Comparison of ENCODE assay signal across 8 cellular contexts in the genomic region with DNA sequence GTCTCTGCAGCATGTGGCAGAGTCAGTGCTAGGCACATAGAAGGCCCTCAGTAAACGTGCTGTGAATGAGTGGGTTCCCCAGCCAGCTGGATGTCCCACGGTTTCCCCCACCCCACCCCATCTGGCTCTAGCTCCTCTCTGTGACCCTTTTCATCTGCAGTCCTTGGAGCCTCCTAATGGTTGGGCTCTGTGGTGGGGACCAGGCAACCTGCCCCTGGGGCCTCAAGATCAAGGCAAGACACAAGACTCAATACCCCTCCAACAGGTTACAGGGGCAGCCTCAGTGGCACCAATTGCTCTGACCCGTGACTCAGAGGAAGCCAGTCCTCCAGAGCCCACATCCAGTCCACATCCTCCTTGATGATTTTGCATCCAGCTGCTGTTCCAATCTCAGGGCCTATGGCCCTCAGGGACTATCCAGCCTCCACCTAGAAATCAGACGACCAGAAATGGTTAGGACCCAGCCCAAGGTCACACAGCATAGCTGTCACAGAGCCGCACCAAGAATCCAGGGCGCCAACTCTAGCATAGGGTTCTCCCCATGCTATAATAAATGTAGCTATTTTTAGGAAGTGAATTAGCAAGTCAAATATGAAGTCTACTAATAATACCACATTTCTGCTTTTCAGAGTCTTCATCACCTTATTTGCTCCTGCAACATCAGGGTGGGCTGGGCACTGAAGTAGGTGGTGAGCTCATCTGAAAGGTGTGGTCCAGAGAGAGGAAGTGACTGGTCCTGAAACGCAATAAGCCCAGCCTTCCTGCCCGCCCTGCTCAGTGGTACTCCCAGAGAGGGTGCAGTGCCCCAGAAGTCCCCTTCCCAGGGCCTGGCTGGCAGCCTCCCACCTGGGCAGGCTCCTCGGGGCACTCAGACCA. TPM values are rescaled to one million over a fixed set of nuclear protein-coding genes. Genes with fewer than 3 reads are reported as not detected.
DNase-seq lines count a peak whose midpoint lies in the region; ATAC-seq, FAIRE-seq and TF ChIP-seq lines count a peak whose summit lies in the region.

No MANE protein-coding gene starts in this region.

- H3K27ac ChIP-seq in kidney (ENCODE audit: low read depth in 2 of 2, low read length in 2 of 2): peak overlapping the region; percentile 67 to 69

- ATAC-seq in GM21381 (IDR thresholded peaks at IDR 0.05; ENCODE audit: unreplicated experiment) (peak; percentile 58), HG03565 (IDR thresholded peaks at IDR 0.05; ENCODE audit: unreplicated experiment) (peak; percentile 53), GM18519 (IDR thresholded peaks at IDR 0.05; ENCODE audit: low FRiP score, unreplicated experiment) (no peak)
- peak; percentile 81 for ATAC-seq in activated CD4-positive, CD25-positive, alpha-beta regulatory T cell treated with anti-CD3 and anti-CD28 coated beads, Interleukin-2, amount 50 U/mL, for 24 hours

- no peaks in the 10 kb centered on the region for H3K9me3 ChIP-seq in kidney (ENCODE audit: control insufficient read depth in 1 of 2, low read length in 2 of 2)

- H3K4me3 ChIP-seq in GM12865 (ENCODE audit: low read depth, low read length) (peak overlapping the region; percentile 29), kidney (ENCODE audit: low read length in 2 of 2) (no peak overlapping the region)

- no peaks in the 10 kb centered on the region for H3K36me3 ChIP-seq in kidney (ENCODE audit: control insufficient read depth in 1 of 2, insufficient read depth in 2 of 2, low read length in 2 of 2)

- H3K9ac ChIP-seq in kidney (ENCODE audit: low read length in 2 of 2): peak overlapping the region in 1 of 2 donors; percentile 26

- peaks cover 9 to 26% of the 10 kb centered on the region in 2 donors for H3K4me1 ChIP-seq in kidney (ENCODE audit: control insufficient read depth in 1 of 2, insufficient read depth in 1 of 2, low read depth in 1 of 2, low read length in 2 of 2)

- DNase-seq in GM12865 (ENCODE audit: low read depth) (peak; percentile 94), kidney (no peak), NCI-H2107 (lab: John Stamatoyannopoulos, UW) (no peak), NCI-H1694 (lab: John Stamatoyannopoulos, UW) (no peak)

- TF ChIP-seq CTCF in GM12865 (IDR thresholded peaks at IDR 0.05; ENCODE audit: insufficient read depth, low read depth, low read length, missing control alignments) (no peak), kidney (IDR thresholded peaks at IDR 0.05; ENCODE audit: borderline replicate concordance, extremely low read depth, insufficient read depth) (no peak)

- intact Hi-C loops in kidney (cut with DNase I): loop anchor here (5.0 kb wide), 1 partner anchor 52 kb away; no protein-coding TSS in a partner anchor

- FAIRE-seq in kidney (lab: Jason Lieb, UNC): no peak

RNA-seq across cellular contexts. Expression of a gene that starts 17.4 kb away (rescaled TPM):
- total RNA-seq in kidney: 0.13 TPM
- 2.7 TPM for polyA plus RNA-seq in kidney (ENCODE audit: insufficient read depth, low read depth, low replicate concordance)

RNA-seq across cellular contexts. Expression of a gene that starts 49.0 kb away (rescaled TPM):
- 3.6 TPM for total RNA-seq in kidney
- 2.8 TPM for polyA plus RNA-seq in kidney (ENCODE audit: insufficient read depth, low read depth, low replicate concordance)
